In the genomic region with DNA sequence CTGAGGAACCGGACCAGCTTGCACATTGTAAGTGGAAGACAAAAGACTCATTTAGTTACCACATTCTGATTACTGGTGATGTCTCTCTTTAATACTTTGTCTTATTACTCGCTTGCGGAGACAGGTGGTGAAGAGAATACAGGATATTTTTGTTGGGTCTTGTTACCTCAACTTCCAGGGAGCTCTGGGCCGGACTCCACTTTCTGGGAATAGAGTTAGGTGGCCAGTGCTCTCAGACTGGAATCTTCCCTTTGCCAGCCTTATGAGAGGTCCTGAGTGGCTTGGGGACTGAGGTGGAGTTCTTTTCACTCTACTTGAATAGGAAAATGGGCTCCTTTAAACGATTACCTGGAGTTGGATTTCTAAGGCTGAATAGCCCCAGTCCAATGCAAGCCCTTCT, we compare ENCODE assay signal across 7 cellular contexts. TPM values are rescaled to one million over a fixed set of nuclear protein-coding genes. Genes with fewer than 3 reads are reported as not detected.
DNase-seq lines count a peak whose midpoint lies in the region; ATAC-seq and TF ChIP-seq lines count a peak whose summit lies in the region.

No MANE protein-coding gene starts in this region.

- no peaks in the 10 kb centered on the region for H3K27me3 ChIP-seq in endodermal cell (ENCODE audit: control insufficient read depth, insufficient read depth, low read length, poor library complexity, severe bottlenecking)
- no peaks in the 10 kb centered on the region for H3K27me3 ChIP-seq in parathyroid adenoma (ENCODE audit: control insufficient read depth, insufficient read depth, low read length)

- no peak overlapping the region for H2AFZ ChIP-seq in parathyroid adenoma

- H3K27ac ChIP-seq in endodermal cell (ENCODE audit: low read depth, low read length), result no peak overlapping the region
- H3K27ac ChIP-seq in parathyroid adenoma, result peak overlapping the region; percentile 96

- in situ Hi-C loops in GM13976 (cut with MboI; ENCODE audit: low sequenced_read_pairs, unreplicated experiment), result no loop called here

- TF ChIP-seq CTCF in GM13976 (IDR thresholded peaks at IDR 0.05; ENCODE audit: borderline replicate concordance, control extremely low read depth, extremely low read depth, insufficient read depth, missing control alignments) (no peak), endodermal cell (conservative IDR thresholded peaks at IDR 0.05) (no peak), parathyroid adenoma (IDR thresholded peaks at IDR 0.05) (no peak)

- no peak for ATAC-seq in HG03342 (IDR thresholded peaks at IDR 0.05; ENCODE audit: unreplicated experiment)
- no peak for ATAC-seq in GM18502 (IDR thresholded peaks at IDR 0.05; ENCODE audit: poor library complexity, unreplicated experiment)

- no peaks in the 10 kb centered on the region for H3K79me2 ChIP-seq in parathyroid adenoma

- no peak overlapping the region for H3K4me2 ChIP-seq in parathyroid adenoma (ENCODE audit: low read length)

- WGBS in endodermal cell (ENCODE audit: insufficient coverage in 1 of 2, insufficient read length in 1 of 2), 2 experiments, result 91 to 100% methylated on average over 2 to 5 of the region's 5 CpGs

- DNase-seq in GM13976 (ENCODE audit: low spot score) (peak; percentile 15), RKO (ENCODE audit: low spot score) (peak; percentile 55), endodermal cell (peak; percentile 49), mucosa of gallbladder (ENCODE audit: low spot score) (no peak)

- H3K9ac ChIP-seq in endodermal cell (ENCODE audit: extremely low read depth, low read length, poor library complexity, severe bottlenecking) (no peak overlapping the region), parathyroid adenoma (no peak overlapping the region)

- no peaks in the 10 kb centered on the region for H3K27me3 Mint-ChIP-seq in endodermal cell (ENCODE audit: insufficient read depth)

- H3K4me1 ChIP-seq in endodermal cell (ENCODE audit: control insufficient read depth, insufficient read depth, low read length) (peaks cover 23% of the 10 kb centered on the region), parathyroid adenoma (peaks cover 2% of the 10 kb centered on the region)

- H3K4me3 ChIP-seq in endodermal cell (ENCODE audit: low read length), result no peak overlapping the region
- no peak overlapping the region for H3K4me3 ChIP-seq in parathyroid adenoma (ENCODE audit: low read depth, low read length)

- H3K27ac Mint-ChIP-seq in endodermal cell, result peak overlapping the region; percentile 97

- no peaks in the 10 kb centered on the region for H3K36me3 ChIP-seq in endodermal cell (ENCODE audit: control insufficient read depth, insufficient read depth, low read length)
- no peaks in the 10 kb centered on the region for H3K36me3 ChIP-seq in parathyroid adenoma (ENCODE audit: control insufficient read depth, insufficient read depth, low read length)

- peaks cover 2% of the 10 kb centered on the region for H3K9me3 Mint-ChIP-seq in endodermal cell

- H3K4me1 Mint-ChIP-seq in endodermal cell, result peaks cover 66% of the 10 kb centered on the region

- no peak overlapping the region for H3K4me3 Mint-ChIP-seq in endodermal cell

- H3K36me3 Mint-ChIP-seq in endodermal cell (ENCODE audit: low read depth), result peaks cover 5% of the 10 kb centered on the region

- H3K9me3 ChIP-seq in endodermal cell (ENCODE audit: control insufficient read depth, low read length), result no peaks in the 10 kb centered on the region
- H3K9me3 ChIP-seq in parathyroid adenoma (ENCODE audit: control insufficient read depth, low read length), result no peaks in the 10 kb centered on the region

RNA-seq across cellular contexts. Expression of a gene that starts 33.3 kb away (rescaled TPM):
- 100 to 1,000 TPM in 1 of 2 donors, 10 to 100 TPM in 1; 70.2 to 164 TPM for total RNA-seq in endodermal cell
- 27.0 TPM for polyA plus RNA-seq in endodermal cell (2013, experiment 1 of 2)
- 29.6 TPM for polyA plus RNA-seq in endodermal cell (2013, experiment 2 of 2)
- total RNA-seq in mucosa of gallbladder, result 17.4 TPM
